ENCODE assay signal across 29 cellular contexts in the genomic region with DNA sequence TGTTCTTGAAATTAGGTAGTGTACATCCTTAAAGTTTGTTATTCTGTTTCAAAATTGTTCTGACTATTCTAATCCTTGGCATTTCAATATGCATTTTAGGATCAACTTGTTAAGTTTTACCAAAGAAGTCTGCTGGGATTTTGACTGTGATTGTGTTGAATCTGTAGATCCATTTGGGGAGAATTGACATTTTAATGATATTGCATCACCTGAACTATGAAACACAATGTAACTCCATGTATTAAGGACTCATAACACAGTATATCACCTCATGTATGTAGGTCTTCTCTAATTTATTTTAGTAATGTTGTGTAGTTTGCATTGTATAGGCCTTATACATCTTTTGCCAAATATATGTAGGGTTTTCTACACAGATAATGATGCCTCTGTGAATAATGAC.
"Had no signal": no experiment of that assay in that cellular context is flagged by ENCODE, and none has a peak within 500 bp of the region (broad histone marks: within the 10 kb centered on the region; RNA-seq: fewer than 3 reads in every experiment).

No MANE protein-coding gene starts in this region.

- H3K27ac Mint-ChIP-seq: stimulated activated effector memory CD8-positive, alpha-beta T cell treated with anti-CD3 and anti-CD28 coated beads, Interleukin-12 subunit alpha, Interleukin-12 subunit beta, amount 100 ng/mL, for 72 hours; stimulated activated memory B cell treated with anti-CD40 and anti-IgM and Interleukin-4, amounts not matched to agents 10 μg/mL and 1 μg/mL and 100 μg/mL, for 72 hours; stimulated activated naive B cell treated with anti-CD40 and anti-IgM and Interleukin-4, amounts not matched to agents 10 μg/mL and 1 μg/mL and 100 μg/mL, for 72 hours; stimulated activated naive CD8-positive, alpha-beta T cell treated with anti-CD3 and anti-CD28 coated beads, Interleukin-15, amount 100 ng/mL, for 72 hours; stimulated activated naive CD8-positive, alpha-beta T cell treated with anti-CD3 and anti-CD28 coated beads, Interleukin-15, Interleukin-2, amounts not matched to agents 100 ng/mL and 50 ng/mL, for 24 hours; type B pancreatic cell had no signal

- DNase-seq: stimulated activated CD4-positive, alpha-beta T cell treated with anti-CD3 and anti-CD28 coated beads, Interleukin-2, amount 100 ng/mL, for 48 hours; stimulated activated CD4-positive, alpha-beta T cell treated with anti-CD3 and anti-CD28 coated beads, Interleukin-4, amount 100 ng/mL, for 1 hour; stimulated activated CD4-positive, alpha-beta T cell treated with anti-CD3 and anti-CD28 coated beads, Interleukin-4, amount 100 ng/mL, for 24 hours; stimulated activated CD4-positive, alpha-beta T cell treated with anti-CD3 and anti-CD28 coated beads, Interleukin-4, amount 100 ng/mL, for 4 hours; stimulated activated CD8-positive, alpha-beta memory T cell treated with anti-CD3 and anti-CD28 coated beads, Interleukin-4, amount 100 ng/mL, for 48 hours; stimulated activated naive B cell treated with anti-CD40 and anti-IgM and Interleukin-4, amounts not matched to agents 10 μg/mL and 1 μg/mL and 100 μg/mL, for 72 hours; stimulated activated naive CD4-positive, alpha-beta T cell; stimulated activated naive CD4-positive, alpha-beta T cell treated with Interleukin-2 at 50 U/mL for 16 hours; stimulated activated naive CD8-positive, alpha-beta T cell treated with anti-CD3 and anti-CD28 coated beads, Interleukin-15, amount 100 ng/mL, for 72 hours; stimulated activated naive CD8-positive, alpha-beta T cell treated with anti-CD3 and anti-CD28 coated beads, Interleukin-15, Interleukin-2, amounts not matched to agents 100 U/mL and 50 U/mL, for 24 hours; stomach; substantia nigra; testis; thyroid gland; tibial artery; transverse colon; trophoblast cell; upper lobe of left lung; upper lobe of right lung; uterus had no signal

- H3K27me3 ChIP-seq: stomach, suprapubic skin, testis, thyroid gland, tibial artery, tibial nerve, transverse colon, upper lobe of left lung, upper lobe of right lung, uterus, vagina had no signal

- FAIRE-seq: urothelium cell line had no signal

- H3K36me3 ChIP-seq: suprapubic skin, thoracic aorta, thyroid gland, tibial artery, tibial nerve, transverse colon, upper lobe of left lung, upper lobe of right lung, uterus, vagina had no signal

- H3K4me3 Mint-ChIP-seq: stimulated activated effector memory CD8-positive, alpha-beta T cell treated with anti-CD3 and anti-CD28 coated beads, Interleukin-12 subunit alpha, Interleukin-12 subunit beta, amount 100 ng/mL, for 72 hours; stimulated activated memory B cell treated with anti-CD40 and anti-IgM and Interleukin-4, amounts not matched to agents 10 μg/mL and 1 μg/mL and 100 μg/mL, for 72 hours; stimulated activated naive B cell treated with anti-CD40 and anti-IgM and Interleukin-4, amounts not matched to agents 10 μg/mL and 1 μg/mL and 100 μg/mL, for 72 hours; stimulated activated naive CD8-positive, alpha-beta T cell treated with anti-CD3 and anti-CD28 coated beads, Interleukin-15, amount 100 ng/mL, for 72 hours; stimulated activated naive CD8-positive, alpha-beta T cell treated with anti-CD3 and anti-CD28 coated beads, Interleukin-15, Interleukin-2, amounts not matched to agents 100 ng/mL and 50 ng/mL, for 24 hours; type B pancreatic cell had no signal

- H3K36me3 Mint-ChIP-seq: stimulated activated effector memory CD8-positive, alpha-beta T cell treated with anti-CD3 and anti-CD28 coated beads, Interleukin-12 subunit alpha, Interleukin-12 subunit beta, amount 100 ng/mL, for 72 hours had no signal

- H3K4me1 ChIP-seq: thyroid gland, upper lobe of left lung, upper lobe of right lung, uterus had no signal

- H3K9me3 ChIP-seq: suprapubic skin, testis, thoracic aorta, thyroid gland, tibial artery, transverse colon, upper lobe of right lung, uterus, vagina had no signal

- H3K27me3 Mint-ChIP-seq: stimulated activated memory B cell treated with anti-CD40 and anti-IgM and Interleukin-4, amounts not matched to agents 10 μg/mL and 1 μg/mL and 100 μg/mL, for 72 hours; type B pancreatic cell had no signal

- H3K27ac ChIP-seq: suprapubic skin, testis, thoracic aorta, thyroid gland, tibial artery, tibial nerve, upper lobe of left lung, upper lobe of right lung had no signal

- ATAC-seq: stimulated activated effector memory CD8-positive, alpha-beta T cell treated with anti-CD3 and anti-CD28 coated beads, Interleukin-12 subunit alpha, Interleukin-12 subunit beta, amount 100 ng/mL, for 72 hours; stimulated activated memory B cell treated with anti-CD40 and anti-IgM and Interleukin-4, amounts not matched to agents 10 μg/mL and 1 μg/mL and 100 μg/mL, for 72 hours; stimulated activated naive B cell treated with anti-CD40 and anti-IgM and Interleukin-4, amounts not matched to agents 10 μg/mL and 1 μg/mL and 100 μg/mL, for 72 hours; stimulated activated naive CD8-positive, alpha-beta T cell treated with anti-CD3 and anti-CD28 coated beads, Interleukin-15, amount 100 ng/mL, for 72 hours; stimulated activated naive CD8-positive, alpha-beta T cell treated with anti-CD3 and anti-CD28 coated beads, Interleukin-15, Interleukin-2, amounts not matched to agents 100 U/mL and 50 U/mL, for 24 hours; upper lobe of right lung had no signal

- H3K4me3 ChIP-seq: stomach, suprapubic skin, testis, thoracic aorta, thyroid gland, tibial artery, tibial nerve, transverse colon, upper lobe of left lung, upper lobe of right lung, uterus, vagina had no signal
